9 cellular contexts compared by ENCODE assay signal in genomic region chr5:126525630-126526245, GRCh38.
DNase-seq lines count a peak whose midpoint lies in the region; ATAC-seq, FAIRE-seq and TF ChIP-seq lines count a peak whose summit lies in the region.
"Had no signal": no experiment of that assay in that cellular context is flagged by ENCODE, and none has a peak within 500 bp of the region (broad histone marks: within the 10 kb centered on the region; RNA-seq: fewer than 3 reads in every experiment).

No MANE protein-coding gene starts in this region.

- WGBS in small intestine, 3 donors = 42 to 54% (median 43%) methylated on average over 5 of the region's 5 CpGs

- no peaks in the 10 kb centered on the region for H3K36me3 ChIP-seq in HUES6 (ENCODE audit: control insufficient read depth, insufficient read depth, low read length)
- no peaks in the 10 kb centered on the region for H3K36me3 ChIP-seq in small intestine (ENCODE audit: control insufficient read depth in 2 of 2, insufficient read depth in 2 of 2, low read length in 2 of 2)

- H3K9ac ChIP-seq in HUES6 (ENCODE audit: low read length) = peak overlapping the region; percentile 16

- H3K4me1 ChIP-seq in HUES6 (ENCODE audit: control insufficient read depth, insufficient read depth, low read length) (no peaks in the 10 kb centered on the region), small intestine (ENCODE audit: control insufficient read depth in 2 of 2, insufficient read depth in 1 of 2, low read depth in 1 of 2, low read length in 1 of 2) (no peaks in the 10 kb centered on the region)

- H3K9me3 ChIP-seq in HUES6 (ENCODE audit: control insufficient read depth, insufficient read depth, low read depth, low read length) (no peaks in the 10 kb centered on the region), small intestine (ENCODE audit: control insufficient read depth, low read depth) (no peaks in the 10 kb centered on the region)

- H3K27me3 ChIP-seq in HUES6 (ENCODE audit: control insufficient read depth, insufficient read depth, low read length) (no peaks in the 10 kb centered on the region), small intestine (ENCODE audit: control insufficient read depth in 2 of 2, insufficient read depth in 2 of 2, low read length in 2 of 2) (no peaks in the 10 kb centered on the region)

- TF ChIP-seq CTCF in choroid plexus epithelial cell (conservative IDR thresholded peaks at IDR 0.05; ENCODE audit: low read depth, low read length) = no peak

- no peak for FAIRE-seq in small intestine (lab: Jason Lieb, UNC)

- H3K4me3 ChIP-seq in HUES6 (ENCODE audit: low read depth, low read length) (peak overlapping the region; percentile 32; the same call in 1 of the 2 replicates), choroid plexus epithelial cell (ENCODE audit: low read depth, low read length) (no peak overlapping the region), small intestine (ENCODE audit: low read depth in 1 of 2, low read length in 2 of 2) (no peak overlapping the region)

- no peak for ATAC-seq in GM19035 (IDR thresholded peaks at IDR 0.05; ENCODE audit: unreplicated experiment)

- H3K27ac ChIP-seq in HUES6 (ENCODE audit: low read depth, low read length) = no peak overlapping the region
- H3K27ac ChIP-seq in small intestine (ENCODE audit: low read depth in 1 of 2, low read length in 1 of 2) = peak overlapping the region in 1 of 2 donors; percentile 75

- DNase-seq in choroid plexus epithelial cell (ENCODE audit: low read depth) (peak; percentile 53), iris pigment epithelial cell (ENCODE audit: low read depth) (peak; percentile 35), small intestine (peak; percentile 66), putamen (ENCODE audit: low spot score) (no peak), HuH-7 (ENCODE audit: low spot score) (no peak)
- DNase-seq in activated effector memory CD4-positive, alpha-beta T cell treated with anti-CD3 and anti-CD28 coated beads, Interleukin-2, amount 50 U/mL, for 16 hours = no peak
- DNase-seq: activated CD4-positive, CD25-positive, alpha-beta regulatory T cell treated with anti-CD3 and anti-CD28 coated beads, Interleukin-2, amount 50 U/mL, for 72 hours had no signal

Comparison
In these comparisons a context has a peak if more than half of its experiments do, and no peak if none do; other contexts are left out.
1. DNase-seq: peak in choroid plexus epithelial cell (single experiment), iris pigment epithelial cell (single experiment) and small intestine (single experiment); none in putamen (single experiment), activated effector memory CD4-positive, alpha-beta T cell treated with anti-CD3 and anti-CD28 coated beads, Interleukin-2, amount 50 U/mL, for 16 hours (single experiment) and HuH-7 (single experiment).